Comparison of ENCODE assay signal across 1 cellular context in the genomic region with DNA sequence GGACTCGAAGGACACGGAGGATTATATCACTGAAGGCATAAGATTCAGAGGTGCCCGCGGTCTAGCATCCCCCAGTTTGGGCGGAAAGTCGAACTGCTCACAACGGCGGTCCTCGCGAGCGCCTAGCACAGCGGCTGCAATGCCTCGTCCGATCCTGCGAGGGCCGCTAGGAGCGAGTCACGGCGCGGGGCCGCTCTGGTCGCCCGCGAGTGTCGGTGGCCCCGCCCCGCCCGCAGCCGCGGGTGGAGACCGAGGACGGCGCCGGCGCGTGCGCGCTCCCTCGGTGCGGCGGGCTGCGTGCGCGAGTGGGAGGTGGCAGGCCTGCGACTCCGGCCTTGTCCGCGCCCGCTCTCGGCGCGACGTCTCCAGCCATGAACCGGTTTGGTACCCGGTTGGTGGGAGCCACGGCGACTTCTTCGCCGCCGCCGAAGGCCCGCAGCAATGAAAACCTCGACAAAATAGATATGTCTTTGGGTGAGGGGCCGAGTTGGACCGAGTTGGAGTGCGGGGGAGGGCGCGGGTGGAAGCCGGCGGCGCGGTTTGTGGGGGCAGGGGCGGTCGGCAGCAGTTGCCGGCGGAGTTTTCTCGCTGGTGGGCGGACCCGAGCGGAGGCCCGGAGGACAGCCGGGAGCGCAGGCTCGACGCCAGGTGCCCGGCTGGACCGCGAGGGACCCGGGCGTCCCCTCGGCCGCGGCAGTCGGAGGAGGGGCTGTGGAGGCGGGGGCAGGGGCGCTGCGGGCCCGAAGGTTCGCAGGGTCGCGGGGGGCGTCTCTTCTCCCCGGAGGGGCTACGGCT.
TF ChIP-seq lines count a peak whose summit lies in the region.

A gene with protein sequence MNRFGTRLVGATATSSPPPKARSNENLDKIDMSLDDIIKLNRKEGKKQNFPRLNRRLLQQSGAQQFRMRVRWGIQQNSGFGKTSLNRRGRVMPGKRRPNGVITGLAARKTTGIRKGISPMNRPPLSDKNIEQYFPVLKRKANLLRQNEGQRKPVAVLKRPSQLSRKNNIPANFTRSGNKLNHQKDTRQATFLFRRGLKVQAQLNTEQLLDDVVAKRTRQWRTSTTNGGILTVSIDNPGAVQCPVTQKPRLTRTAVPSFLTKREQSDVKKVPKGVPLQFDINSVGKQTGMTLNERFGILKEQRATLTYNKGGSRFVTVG (plus strand): TSS at position 283 of the 795 bp plus-strand sequence. CDS start 89 bp downstream, at position 372.

TF ChIP-seq in HepG2, 621 proteins besides CTCF, POLR2A, EP300 and RAD21 (continued from another document and continues in another):
- TF ChIP-seq, protein P1, sequence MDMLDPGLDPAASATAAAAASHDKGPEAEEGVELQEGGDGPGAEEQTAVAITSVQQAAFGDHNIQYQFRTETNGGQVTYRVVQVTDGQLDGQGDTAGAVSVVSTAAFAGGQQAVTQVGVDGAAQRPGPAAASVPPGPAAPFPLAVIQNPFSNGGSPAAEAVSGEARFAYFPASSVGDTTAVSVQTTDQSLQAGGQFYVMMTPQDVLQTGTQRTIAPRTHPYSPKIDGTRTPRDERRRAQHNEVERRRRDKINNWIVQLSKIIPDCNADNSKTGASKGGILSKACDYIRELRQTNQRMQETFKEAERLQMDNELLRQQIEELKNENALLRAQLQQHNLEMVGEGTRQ (IDR thresholded peaks at IDR 0.05; ENCODE audit: low read depth, low read length): no peak
- TF ChIP-seq, protein P1 (CRISPR knock-in tag; IDR thresholded peaks at IDR 0.05; ENCODE audit: borderline replicate concordance): no peak
- TF ChIP-seq, protein P2, sequence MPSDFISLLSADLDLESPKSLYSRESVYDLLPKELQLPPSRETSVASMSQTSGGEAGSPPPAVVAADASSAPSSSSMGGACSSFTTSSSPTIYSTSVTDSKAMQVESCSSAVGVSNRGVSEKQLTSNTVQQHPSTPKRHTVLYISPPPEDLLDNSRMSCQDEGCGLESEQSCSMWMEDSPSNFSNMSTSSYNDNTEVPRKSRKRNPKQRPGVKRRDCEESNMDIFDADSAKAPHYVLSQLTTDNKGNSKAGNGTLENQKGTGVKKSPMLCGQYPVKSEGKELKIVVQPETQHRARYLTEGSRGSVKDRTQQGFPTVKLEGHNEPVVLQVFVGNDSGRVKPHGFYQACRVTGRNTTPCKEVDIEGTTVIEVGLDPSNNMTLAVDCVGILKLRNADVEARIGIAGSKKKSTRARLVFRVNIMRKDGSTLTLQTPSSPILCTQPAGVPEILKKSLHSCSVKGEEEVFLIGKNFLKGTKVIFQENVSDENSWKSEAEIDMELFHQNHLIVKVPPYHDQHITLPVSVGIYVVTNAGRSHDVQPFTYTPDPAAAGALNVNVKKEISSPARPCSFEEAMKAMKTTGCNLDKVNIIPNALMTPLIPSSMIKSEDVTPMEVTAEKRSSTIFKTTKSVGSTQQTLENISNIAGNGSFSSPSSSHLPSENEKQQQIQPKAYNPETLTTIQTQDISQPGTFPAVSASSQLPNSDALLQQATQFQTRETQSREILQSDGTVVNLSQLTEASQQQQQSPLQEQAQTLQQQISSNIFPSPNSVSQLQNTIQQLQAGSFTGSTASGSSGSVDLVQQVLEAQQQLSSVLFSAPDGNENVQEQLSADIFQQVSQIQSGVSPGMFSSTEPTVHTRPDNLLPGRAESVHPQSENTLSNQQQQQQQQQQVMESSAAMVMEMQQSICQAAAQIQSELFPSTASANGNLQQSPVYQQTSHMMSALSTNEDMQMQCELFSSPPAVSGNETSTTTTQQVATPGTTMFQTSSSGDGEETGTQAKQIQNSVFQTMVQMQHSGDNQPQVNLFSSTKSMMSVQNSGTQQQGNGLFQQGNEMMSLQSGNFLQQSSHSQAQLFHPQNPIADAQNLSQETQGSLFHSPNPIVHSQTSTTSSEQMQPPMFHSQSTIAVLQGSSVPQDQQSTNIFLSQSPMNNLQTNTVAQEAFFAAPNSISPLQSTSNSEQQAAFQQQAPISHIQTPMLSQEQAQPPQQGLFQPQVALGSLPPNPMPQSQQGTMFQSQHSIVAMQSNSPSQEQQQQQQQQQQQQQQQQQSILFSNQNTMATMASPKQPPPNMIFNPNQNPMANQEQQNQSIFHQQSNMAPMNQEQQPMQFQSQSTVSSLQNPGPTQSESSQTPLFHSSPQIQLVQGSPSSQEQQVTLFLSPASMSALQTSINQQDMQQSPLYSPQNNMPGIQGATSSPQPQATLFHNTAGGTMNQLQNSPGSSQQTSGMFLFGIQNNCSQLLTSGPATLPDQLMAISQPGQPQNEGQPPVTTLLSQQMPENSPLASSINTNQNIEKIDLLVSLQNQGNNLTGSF (CRISPR knock-in tag; IDR thresholded peaks at IDR 0.05): 0 out of 2 replicates have a peak, but pooled peaks have one; percentile 58
- TF ChIP-seq SRY (CRISPR knock-in tag; IDR thresholded peaks at IDR 0.05) (peak; percentile 95), ZNF788 (CRISPR knock-in tag; IDR thresholded peaks at IDR 0.05; ENCODE audit: borderline replicate concordance) (peak; percentile 67; the same call in 1 of the 2 replicates), NONO (IDR thresholded peaks at IDR 0.05) (no peak), NONO (CRISPR knock-in tag; conservative IDR thresholded peaks at IDR 0.05) (peak; percentile 74; the same call in 1 of the 2 replicates), EED (CRISPR knock-in tag; IDR thresholded peaks at IDR 0.05) (peak; percentile 43; the same call in 1 of the 2 replicates), CHD2 (IDR thresholded peaks at IDR 0.05; ENCODE audit: low read depth, low read length) (peak; percentile 79), ZNF724P (CRISPR knock-in tag; IDR thresholded peaks at IDR 0.05; ENCODE audit: borderline replicate concordance) (peak; percentile 60; the same call in 1 of the 2 replicates), ZNF451 (CRISPR knock-in tag; IDR thresholded peaks at IDR 0.05) (peak; percentile 52; the same call in 1 of the 2 replicates), PLRG1 (conservative IDR thresholded peaks at IDR 0.05) (no peak), ZNF644 (CRISPR knock-in tag; IDR thresholded peaks at IDR 0.05; ENCODE audit: low read depth) (no peak), HES4 (CRISPR knock-in tag; IDR thresholded peaks at IDR 0.05; ENCODE audit: borderline replicate concordance) (no peak; the same call in 1 of the 2 replicates), KLF15 (CRISPR knock-in tag; IDR thresholded peaks at IDR 0.05; ENCODE audit: borderline replicate concordance) (0 out of 2 replicates have a peak, but pooled peaks have one; percentile 33), ZNF709 (CRISPR knock-in tag; IDR thresholded peaks at IDR 0.05) (peak; percentile 81), SRSF4 (IDR thresholded peaks at IDR 0.05; ENCODE audit: low read depth, low read length, poor library complexity, severe bottlenecking) (no peak), CENPT (CRISPR knock-in tag; IDR thresholded peaks at IDR 0.05; ENCODE audit: low read depth) (peak; percentile 90), ATM (IDR thresholded peaks at IDR 0.05; ENCODE audit: borderline replicate concordance) (no peak), SAP130 (CRISPR knock-in tag; IDR thresholded peaks at IDR 0.05; ENCODE audit: low read depth) (peak; percentile 32; the same call in 1 of the 2 replicates)
- TF ChIP-seq, protein P3, sequence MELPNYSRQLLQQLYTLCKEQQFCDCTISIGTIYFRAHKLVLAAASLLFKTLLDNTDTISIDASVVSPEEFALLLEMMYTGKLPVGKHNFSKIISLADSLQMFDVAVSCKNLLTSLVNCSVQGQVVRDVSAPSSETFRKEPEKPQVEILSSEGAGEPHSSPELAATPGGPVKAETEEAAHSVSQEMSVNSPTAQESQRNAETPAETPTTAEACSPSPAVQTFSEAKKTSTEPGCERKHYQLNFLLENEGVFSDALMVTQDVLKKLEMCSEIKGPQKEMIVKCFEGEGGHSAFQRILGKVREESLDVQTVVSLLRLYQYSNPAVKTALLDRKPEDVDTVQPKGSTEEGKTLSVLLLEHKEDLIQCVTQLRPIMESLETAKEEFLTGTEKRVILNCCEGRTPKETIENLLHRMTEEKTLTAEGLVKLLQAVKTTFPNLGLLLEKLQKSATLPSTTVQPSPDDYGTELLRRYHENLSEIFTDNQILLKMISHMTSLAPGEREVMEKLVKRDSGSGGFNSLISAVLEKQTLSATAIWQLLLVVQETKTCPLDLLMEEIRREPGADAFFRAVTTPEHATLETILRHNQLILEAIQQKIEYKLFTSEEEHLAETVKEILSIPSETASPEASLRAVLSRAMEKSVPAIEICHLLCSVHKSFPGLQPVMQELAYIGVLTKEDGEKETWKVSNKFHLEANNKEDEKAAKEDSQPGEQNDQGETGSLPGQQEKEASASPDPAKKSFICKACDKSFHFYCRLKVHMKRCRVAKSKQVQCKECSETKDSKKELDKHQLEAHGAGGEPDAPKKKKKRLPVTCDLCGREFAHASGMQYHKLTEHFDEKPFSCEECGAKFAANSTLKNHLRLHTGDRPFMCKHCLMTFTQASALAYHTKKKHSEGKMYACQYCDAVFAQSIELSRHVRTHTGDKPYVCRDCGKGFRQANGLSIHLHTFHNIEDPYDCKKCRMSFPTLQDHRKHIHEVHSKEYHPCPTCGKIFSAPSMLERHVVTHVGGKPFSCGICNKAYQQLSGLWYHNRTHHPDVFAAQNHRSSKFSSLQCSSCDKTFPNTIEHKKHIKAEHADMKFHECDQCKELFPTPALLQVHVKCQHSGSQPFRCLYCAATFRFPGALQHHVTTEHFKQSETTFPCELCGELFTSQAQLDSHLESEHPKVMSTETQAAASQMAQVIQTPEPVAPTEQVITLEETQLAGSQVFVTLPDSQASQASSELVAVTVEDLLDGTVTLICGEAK (IDR thresholded peaks at IDR 0.05): no peak
- TF ChIP-seq, protein P3 (CRISPR knock-in tag; IDR thresholded peaks at IDR 0.05): peak; percentile 60
- TF ChIP-seq, protein P4, sequence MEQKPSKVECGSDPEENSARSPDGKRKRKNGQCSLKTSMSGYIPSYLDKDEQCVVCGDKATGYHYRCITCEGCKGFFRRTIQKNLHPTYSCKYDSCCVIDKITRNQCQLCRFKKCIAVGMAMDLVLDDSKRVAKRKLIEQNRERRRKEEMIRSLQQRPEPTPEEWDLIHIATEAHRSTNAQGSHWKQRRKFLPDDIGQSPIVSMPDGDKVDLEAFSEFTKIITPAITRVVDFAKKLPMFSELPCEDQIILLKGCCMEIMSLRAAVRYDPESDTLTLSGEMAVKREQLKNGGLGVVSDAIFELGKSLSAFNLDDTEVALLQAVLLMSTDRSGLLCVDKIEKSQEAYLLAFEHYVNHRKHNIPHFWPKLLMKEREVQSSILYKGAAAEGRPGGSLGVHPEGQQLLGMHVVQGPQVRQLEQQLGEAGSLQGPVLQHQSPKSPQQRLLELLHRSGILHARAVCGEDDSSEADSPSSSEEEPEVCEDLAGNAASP (CRISPR knock-in tag; IDR thresholded peaks at IDR 0.05; ENCODE audit: borderline replicate concordance): no peak
- TF ChIP-seq, protein P5, sequence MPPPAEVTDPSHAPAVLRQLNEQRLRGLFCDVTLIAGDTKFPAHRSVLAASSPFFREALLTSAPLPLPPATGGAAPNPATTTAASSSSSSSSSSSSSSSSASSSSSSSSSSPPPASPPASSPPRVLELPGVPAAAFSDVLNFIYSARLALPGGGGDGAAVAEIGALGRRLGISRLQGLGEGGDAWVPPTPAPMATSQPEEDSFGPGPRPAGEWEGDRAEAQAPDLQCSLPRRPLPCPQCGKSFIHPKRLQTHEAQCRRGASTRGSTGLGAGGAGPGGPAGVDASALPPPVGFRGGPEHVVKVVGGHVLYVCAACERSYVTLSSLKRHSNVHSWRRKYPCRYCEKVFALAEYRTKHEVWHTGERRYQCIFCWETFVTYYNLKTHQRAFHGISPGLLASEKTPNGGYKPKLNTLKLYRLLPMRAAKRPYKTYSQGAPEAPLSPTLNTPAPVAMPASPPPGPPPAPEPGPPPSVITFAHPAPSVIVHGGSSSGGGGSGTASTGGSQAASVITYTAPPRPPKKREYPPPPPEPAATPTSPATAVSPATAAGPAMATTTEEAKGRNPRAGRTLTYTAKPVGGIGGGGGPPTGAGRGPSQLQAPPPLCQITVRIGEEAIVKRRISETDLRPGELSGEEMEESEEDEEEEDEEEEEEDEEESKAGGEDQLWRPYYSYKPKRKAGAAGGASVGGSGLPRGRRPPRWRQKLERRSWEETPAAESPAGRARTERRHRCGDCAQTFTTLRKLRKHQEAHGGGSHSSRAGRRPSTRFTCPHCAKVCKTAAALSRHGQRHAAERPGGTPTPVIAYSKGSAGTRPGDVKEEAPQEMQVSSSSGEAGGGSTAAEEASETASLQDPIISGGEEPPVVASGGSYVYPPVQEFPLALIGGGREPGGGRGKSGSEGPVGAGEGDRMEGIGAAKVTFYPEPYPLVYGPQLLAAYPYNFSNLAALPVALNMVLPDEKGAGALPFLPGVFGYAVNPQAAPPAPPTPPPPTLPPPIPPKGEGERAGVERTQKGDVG (CRISPR knock-in tag; IDR thresholded peaks at IDR 0.05; ENCODE audit: borderline replicate concordance): no peak
